In the genomic region with DNA sequence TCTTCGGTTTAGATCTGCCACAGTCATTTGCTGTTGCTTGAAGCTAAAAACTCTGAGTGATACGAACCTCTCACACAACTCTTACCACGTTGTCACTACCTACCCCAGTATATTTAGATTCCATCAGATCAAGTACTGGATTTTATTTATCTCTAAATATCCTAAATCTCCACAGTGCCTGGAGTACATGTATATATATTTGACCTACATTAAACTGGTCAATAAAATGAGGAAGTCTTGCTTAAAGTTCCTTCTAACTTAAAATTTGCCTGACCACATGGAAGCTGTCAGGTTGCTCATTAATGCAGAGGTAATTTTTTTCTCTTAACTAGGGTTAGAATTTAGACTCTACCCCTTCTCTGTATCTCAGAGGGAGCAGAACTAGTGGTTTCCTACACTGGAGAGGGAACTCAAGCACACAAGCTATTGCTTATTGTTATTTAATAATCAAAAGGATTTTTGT, we compare ENCODE assay signal across 8 cellular contexts. TPM values are rescaled to one million over a fixed set of nuclear protein-coding genes. Genes with fewer than 3 reads are reported as not detected.
DNase-seq lines count a peak whose midpoint lies in the region; ATAC-seq and TF ChIP-seq lines count a peak whose summit lies in the region.

No MANE protein-coding gene starts in this region.

- no peaks in the 10 kb centered on the region for H3K9me3 Mint-ChIP-seq in WTC11

- peak overlapping the region; percentile 99 for H3K27ac Mint-ChIP-seq in WTC11

- H3K4me3 Mint-ChIP-seq in WTC11 = no peak overlapping the region

- DNase-seq in WTC11 (ENCODE audit: low spot score) = no peak
- no peak for DNase-seq in sigmoid colon
- no peak for DNase-seq in posterior cingulate gyrus
- DNase-seq in activated gamma-delta T cell (lab: John Stamatoyannopoulos, UW) = no peak
- no peak for DNase-seq in SK-N-DZ (ENCODE audit: low spot score)
- no peak for DNase-seq in G401 (ENCODE audit: low spot score)

- CTCF ChIA-PET in WTC11 (lab: Charles Lee) = interaction anchor here (0.6 to 1.1 kb wide), 3 partner anchors 47 to 378 kb away, joined by 3 to 4 read pairs (median 3); no protein-coding TSS in a partner anchor

- TF ChIP-seq EP300 in sigmoid colon (IDR thresholded peaks at IDR 0.05) = no peak

- H3K4me3 ChIP-seq in sigmoid colon = no peak overlapping the region

- no peak for TF ChIP-seq POLR2A in sigmoid colon (IDR thresholded peaks at IDR 0.05)

- peaks cover 43% of the 10 kb centered on the region for H3K4me1 Mint-ChIP-seq in WTC11

- H3K9me3 ChIP-seq in sigmoid colon = no peaks in the 10 kb centered on the region

- intact Hi-C loops in sigmoid colon (cut with DNase I) (no loop called here), posterior cingulate gyrus (cut with DNase I) (no loop called here)

- no peaks in the 10 kb centered on the region for H3K27me3 Mint-ChIP-seq in WTC11 (ENCODE audit: low read depth)

- in situ Hi-C loops in G401 (cut with HindIII; ENCODE audit: low sequenced_read_pairs) = no loop called here

- ATAC-seq in GM18909 (IDR thresholded peaks at IDR 0.05; ENCODE audit: poor library complexity, unreplicated experiment) = peak; percentile 42
- peak; percentile 12 for ATAC-seq in HG03060 (IDR thresholded peaks at IDR 0.05; ENCODE audit: low read depth, unreplicated experiment)
- ATAC-seq in WTC11 = no peak

- H3K27ac ChIP-seq in sigmoid colon = peak overlapping the region; percentile 19 to 61 (median 55)

- WGBS in sigmoid colon, 2 donors = 13 to 20% methylated on average over 3 of the region's 3 CpGs

- H3K36me3 ChIP-seq in sigmoid colon = no peaks in the 10 kb centered on the region

- H3K27me3 ChIP-seq in sigmoid colon = no peaks in the 10 kb centered on the region

- POLR2A ChIA-PET in WTC11 (lab: Charles Lee) = no interaction called here

- no peaks in the 10 kb centered on the region for H3K36me3 Mint-ChIP-seq in WTC11

- H3K4me1 ChIP-seq in sigmoid colon = peaks cover 0 to 5% (median 0%) of the 10 kb centered on the region in 4 donors

- TF ChIP-seq CTCF in WTC11 (IDR thresholded peaks at IDR 0.05) (no peak), sigmoid colon (IDR thresholded peaks at IDR 0.05) (no peak)

TF ChIP-seq in WTC11, 78 proteins besides CTCF, POLR2A, EP300 and RAD21 (continues in another document):
- TF ChIP-seq SOX15 (CRISPR knock-in tag; IDR thresholded peaks at IDR 0.05) (no peak), CREM (CRISPR knock-in tag; IDR thresholded peaks at IDR 0.05) (no peak), ZNF423 (CRISPR knock-in tag; IDR thresholded peaks at IDR 0.05) (no peak), ESRRA (CRISPR knock-in tag; IDR thresholded peaks at IDR 0.05; ENCODE audit: borderline replicate concordance) (no peak), NR3C1 (CRISPR knock-in tag; conservative IDR thresholded peaks at IDR 0.05; ENCODE audit: low read depth) (no peak)
- TF ChIP-seq, protein P1, sequence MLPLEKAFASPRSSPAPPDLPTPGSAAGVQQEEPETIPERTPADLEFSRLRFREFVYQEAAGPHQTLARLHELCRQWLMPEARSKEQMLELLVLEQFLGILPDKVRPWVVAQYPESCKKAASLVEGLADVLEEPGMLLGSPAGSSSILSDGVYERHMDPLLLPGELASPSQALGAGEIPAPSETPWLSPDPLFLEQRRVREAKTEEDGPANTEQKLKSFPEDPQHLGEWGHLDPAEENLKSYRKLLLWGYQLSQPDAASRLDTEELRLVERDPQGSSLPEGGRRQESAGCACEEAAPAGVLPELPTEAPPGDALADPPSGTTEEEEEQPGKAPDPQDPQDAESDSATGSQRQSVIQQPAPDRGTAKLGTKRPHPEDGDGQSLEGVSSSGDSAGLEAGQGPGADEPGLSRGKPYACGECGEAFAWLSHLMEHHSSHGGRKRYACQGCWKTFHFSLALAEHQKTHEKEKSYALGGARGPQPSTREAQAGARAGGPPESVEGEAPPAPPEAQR (CRISPR knock-in tag; IDR thresholded peaks at IDR 0.05) = no peak
- TF ChIP-seq, protein P2, sequence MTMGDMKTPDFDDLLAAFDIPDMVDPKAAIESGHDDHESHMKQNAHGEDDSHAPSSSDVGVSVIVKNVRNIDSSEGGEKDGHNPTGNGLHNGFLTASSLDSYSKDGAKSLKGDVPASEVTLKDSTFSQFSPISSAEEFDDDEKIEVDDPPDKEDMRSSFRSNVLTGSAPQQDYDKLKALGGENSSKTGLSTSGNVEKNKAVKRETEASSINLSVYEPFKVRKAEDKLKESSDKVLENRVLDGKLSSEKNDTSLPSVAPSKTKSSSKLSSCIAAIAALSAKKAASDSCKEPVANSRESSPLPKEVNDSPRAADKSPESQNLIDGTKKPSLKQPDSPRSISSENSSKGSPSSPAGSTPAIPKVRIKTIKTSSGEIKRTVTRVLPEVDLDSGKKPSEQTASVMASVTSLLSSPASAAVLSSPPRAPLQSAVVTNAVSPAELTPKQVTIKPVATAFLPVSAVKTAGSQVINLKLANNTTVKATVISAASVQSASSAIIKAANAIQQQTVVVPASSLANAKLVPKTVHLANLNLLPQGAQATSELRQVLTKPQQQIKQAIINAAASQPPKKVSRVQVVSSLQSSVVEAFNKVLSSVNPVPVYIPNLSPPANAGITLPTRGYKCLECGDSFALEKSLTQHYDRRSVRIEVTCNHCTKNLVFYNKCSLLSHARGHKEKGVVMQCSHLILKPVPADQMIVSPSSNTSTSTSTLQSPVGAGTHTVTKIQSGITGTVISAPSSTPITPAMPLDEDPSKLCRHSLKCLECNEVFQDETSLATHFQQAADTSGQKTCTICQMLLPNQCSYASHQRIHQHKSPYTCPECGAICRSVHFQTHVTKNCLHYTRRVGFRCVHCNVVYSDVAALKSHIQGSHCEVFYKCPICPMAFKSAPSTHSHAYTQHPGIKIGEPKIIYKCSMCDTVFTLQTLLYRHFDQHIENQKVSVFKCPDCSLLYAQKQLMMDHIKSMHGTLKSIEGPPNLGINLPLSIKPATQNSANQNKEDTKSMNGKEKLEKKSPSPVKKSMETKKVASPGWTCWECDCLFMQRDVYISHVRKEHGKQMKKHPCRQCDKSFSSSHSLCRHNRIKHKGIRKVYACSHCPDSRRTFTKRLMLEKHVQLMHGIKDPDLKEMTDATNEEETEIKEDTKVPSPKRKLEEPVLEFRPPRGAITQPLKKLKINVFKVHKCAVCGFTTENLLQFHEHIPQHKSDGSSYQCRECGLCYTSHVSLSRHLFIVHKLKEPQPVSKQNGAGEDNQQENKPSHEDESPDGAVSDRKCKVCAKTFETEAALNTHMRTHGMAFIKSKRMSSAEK (CRISPR knock-in tag; IDR thresholded peaks at IDR 0.05; ENCODE audit: borderline replicate concordance) = no peak
- TF ChIP-seq, protein P3, sequence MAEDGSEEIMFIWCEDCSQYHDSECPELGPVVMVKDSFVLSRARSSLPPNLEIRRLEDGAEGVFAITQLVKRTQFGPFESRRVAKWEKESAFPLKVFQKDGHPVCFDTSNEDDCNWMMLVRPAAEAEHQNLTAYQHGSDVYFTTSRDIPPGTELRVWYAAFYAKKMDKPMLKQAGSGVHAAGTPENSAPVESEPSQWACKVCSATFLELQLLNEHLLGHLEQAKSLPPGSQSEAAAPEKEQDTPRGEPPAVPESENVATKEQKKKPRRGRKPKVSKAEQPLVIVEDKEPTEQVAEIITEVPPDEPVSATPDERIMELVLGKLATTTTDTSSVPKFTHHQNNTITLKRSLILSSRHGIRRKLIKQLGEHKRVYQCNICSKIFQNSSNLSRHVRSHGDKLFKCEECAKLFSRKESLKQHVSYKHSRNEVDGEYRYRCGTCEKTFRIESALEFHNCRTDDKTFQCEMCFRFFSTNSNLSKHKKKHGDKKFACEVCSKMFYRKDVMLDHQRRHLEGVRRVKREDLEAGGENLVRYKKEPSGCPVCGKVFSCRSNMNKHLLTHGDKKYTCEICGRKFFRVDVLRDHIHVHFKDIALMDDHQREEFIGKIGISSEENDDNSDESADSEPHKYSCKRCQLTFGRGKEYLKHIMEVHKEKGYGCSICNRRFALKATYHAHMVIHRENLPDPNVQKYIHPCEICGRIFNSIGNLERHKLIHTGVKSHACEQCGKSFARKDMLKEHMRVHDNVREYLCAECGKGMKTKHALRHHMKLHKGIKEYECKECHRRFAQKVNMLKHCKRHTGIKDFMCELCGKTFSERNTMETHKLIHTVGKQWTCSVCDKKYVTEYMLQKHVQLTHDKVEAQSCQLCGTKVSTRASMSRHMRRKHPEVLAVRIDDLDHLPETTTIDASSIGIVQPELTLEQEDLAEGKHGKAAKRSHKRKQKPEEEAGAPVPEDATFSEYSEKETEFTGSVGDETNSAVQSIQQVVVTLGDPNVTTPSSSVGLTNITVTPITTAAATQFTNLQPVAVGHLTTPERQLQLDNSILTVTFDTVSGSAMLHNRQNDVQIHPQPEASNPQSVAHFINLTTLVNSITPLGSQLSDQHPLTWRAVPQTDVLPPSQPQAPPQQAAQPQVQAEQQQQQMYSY (CRISPR knock-in tag; IDR thresholded peaks at IDR 0.05) = no peak
- TF ChIP-seq, protein P4, sequence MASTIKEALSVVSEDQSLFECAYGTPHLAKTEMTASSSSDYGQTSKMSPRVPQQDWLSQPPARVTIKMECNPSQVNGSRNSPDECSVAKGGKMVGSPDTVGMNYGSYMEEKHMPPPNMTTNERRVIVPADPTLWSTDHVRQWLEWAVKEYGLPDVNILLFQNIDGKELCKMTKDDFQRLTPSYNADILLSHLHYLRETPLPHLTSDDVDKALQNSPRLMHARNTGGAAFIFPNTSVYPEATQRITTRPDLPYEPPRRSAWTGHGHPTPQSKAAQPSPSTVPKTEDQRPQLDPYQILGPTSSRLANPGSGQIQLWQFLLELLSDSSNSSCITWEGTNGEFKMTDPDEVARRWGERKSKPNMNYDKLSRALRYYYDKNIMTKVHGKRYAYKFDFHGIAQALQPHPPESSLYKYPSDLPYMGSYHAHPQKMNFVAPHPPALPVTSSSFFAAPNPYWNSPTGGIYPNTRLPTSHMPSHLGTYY (CRISPR knock-in tag; IDR thresholded peaks at IDR 0.05) = no peak
- TF ChIP-seq, protein P5, sequence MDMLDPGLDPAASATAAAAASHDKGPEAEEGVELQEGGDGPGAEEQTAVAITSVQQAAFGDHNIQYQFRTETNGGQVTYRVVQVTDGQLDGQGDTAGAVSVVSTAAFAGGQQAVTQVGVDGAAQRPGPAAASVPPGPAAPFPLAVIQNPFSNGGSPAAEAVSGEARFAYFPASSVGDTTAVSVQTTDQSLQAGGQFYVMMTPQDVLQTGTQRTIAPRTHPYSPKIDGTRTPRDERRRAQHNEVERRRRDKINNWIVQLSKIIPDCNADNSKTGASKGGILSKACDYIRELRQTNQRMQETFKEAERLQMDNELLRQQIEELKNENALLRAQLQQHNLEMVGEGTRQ (CRISPR knock-in tag; IDR thresholded peaks at IDR 0.05) = no peak

RNA-seq across cellular contexts. Expression of a gene that starts 3.1 kb away (rescaled TPM):
- total RNA-seq in WTC11 (2021) (14.6 to 23.0 TPM (median 22.4 TPM) in 3 replicates), sigmoid colon (under 1 TPM in 2 of 4 donors, not detected in 2; under 0.01 to 0.28 TPM)
- 1 to 10 TPM in 2 of 3 donors, under 1 TPM in 1; 0.60 to 2.1 (median 1.4) TPM for polyA plus RNA-seq in sigmoid colon
- polyA plus RNA-seq in SK-N-DZ (2014; cell fraction: cytosol; rRNA removed) = not detected in 2 replicates
- polyA plus RNA-seq in SK-N-DZ (2014; cell fraction: nucleus; rRNA removed) = not detected in 2 replicates
- not detected in 2 replicates for total RNA-seq in G401 (2014; rRNA removed; shearing (Covaris generic))

Comparison
In these comparisons a context has a peak if more than half of its experiments do, and no peak if none do; other contexts are left out.
1. RNA of a gene that starts 3.1 kb away (total RNA-seq): 14.6 to 23.0 TPM in WTC11; under 0.01 to 0.28 TPM in sigmoid colon and not detected in G401; every median in the first group is over 10 times any median in the second.